8 cellular contexts compared by ENCODE assay signal in the genomic region with DNA sequence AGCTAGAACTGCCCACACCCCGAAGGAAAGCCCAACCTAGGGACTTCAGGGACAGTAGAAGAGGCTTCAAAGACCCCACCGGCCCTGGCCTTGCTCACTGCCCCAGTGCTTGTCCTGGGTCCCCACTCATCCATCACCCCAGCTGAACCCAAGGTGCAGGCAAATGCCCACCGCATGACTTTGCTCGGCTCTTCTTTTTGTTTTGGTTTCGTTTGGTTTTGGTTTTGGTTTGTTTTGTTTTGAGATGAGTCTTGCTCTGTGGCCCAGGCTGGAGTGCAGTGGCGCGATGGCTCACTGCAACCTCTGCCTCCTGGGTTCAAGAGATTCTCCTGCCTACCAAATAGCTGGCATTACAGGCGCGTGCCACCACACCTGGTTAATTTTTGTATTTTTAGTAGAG. TPM values are rescaled to one million over a fixed set of nuclear protein-coding genes. Genes with fewer than 3 reads are reported as not detected.
DNase-seq lines count a peak whose midpoint lies in the region; ATAC-seq and TF ChIP-seq lines count a peak whose summit lies in the region.

No MANE protein-coding gene starts in this region.

- peaks cover 23% of the 10 kb centered on the region for H3K4me1 ChIP-seq in ovary (ENCODE audit: insufficient read depth)

- no peak overlapping the region for H3K4me3 ChIP-seq in ovary

- no peak for TF ChIP-seq POLR2A in ovary (IDR thresholded peaks at IDR 0.05)

- H3K36me3 ChIP-seq in ovary = no peaks in the 10 kb centered on the region

- in situ Hi-C loops in ACHN (cut with HindIII; ENCODE audit: low pct_ligation_motif_present, low pct_unique_long_range_greater_than_20kb, low sequenced_read_pairs) = no loop called here

- H3K27me3 ChIP-seq in ovary = no peaks in the 10 kb centered on the region

- H3K9me3 ChIP-seq in ovary = no peaks in the 10 kb centered on the region

- no peak for TF ChIP-seq CTCF in ovary (IDR thresholded peaks at IDR 0.05)

- 53 to 77% (median 55%) methylated on average over 9 of the region's 9 CpGs for WGBS in ovary, 3 donors

- CTCF ChIA-PET in activated naive CD4-positive, alpha-beta T cell treated with anti-CD3 and anti-CD28 coated beads for 36 hours (lab: Charles Lee) = interaction anchor here (0.8 to 1.9 kb wide), 2 partner anchors 25 to 86 kb away, joined by 3 to 4 read pairs; no protein-coding TSS in a partner anchor

- peak overlapping the region; percentile 63 for H3K4me3 Mint-ChIP-seq in activated naive CD4-positive, alpha-beta T cell treated with anti-CD3 and anti-CD28 coated beads for 36 hours

- no peak overlapping the region for H3K27ac ChIP-seq in ovary

- no peaks in the 10 kb centered on the region for H3K27me3 Mint-ChIP-seq in activated naive CD4-positive, alpha-beta T cell treated with anti-CD3 and anti-CD28 coated beads for 36 hours (ENCODE audit: low read depth)

- peak; percentile 93 for ATAC-seq in HG03432 (IDR thresholded peaks at IDR 0.05; ENCODE audit: unreplicated experiment)

- peak overlapping the region; percentile 85 for H3K27ac Mint-ChIP-seq in activated naive CD4-positive, alpha-beta T cell treated with anti-CD3 and anti-CD28 coated beads for 36 hours

- intact Hi-C loops in activated naive CD4-positive, alpha-beta T cell treated with anti-CD3 and anti-CD28 coated beads for 36 hours (cut with micrococcal nuclease) = no loop called here
- intact Hi-C loops in ovary (cut with DNase I) = no loop called here

- DNase-seq in stimulated activated naive CD4-positive, alpha-beta T cell treated with Interleukin-2 at 50 U/mL for 16 hours (lab: John Stamatoyannopoulos, UW) = peak; percentile 53
- DNase-seq in stimulated activated naive CD4-positive, alpha-beta T cell (lab: John Stamatoyannopoulos, UW) = no peak
- DNase-seq in activated naive CD4-positive, alpha-beta T cell treated with anti-CD3 and anti-CD28 coated beads for 36 hours = peak; percentile 60
- DNase-seq in NCI-H2081 treated with DMSO at 0.1 percent for 48 hours (lab: John Stamatoyannopoulos, UW) (no peak), ovary (no peak), ACHN (no peak), NCI-H2029 treated with DMSO at 0.1 percent for 48 hours (lab: John Stamatoyannopoulos, UW) (no peak)

- no peaks in the 10 kb centered on the region for H3K9me3 Mint-ChIP-seq in activated naive CD4-positive, alpha-beta T cell treated with anti-CD3 and anti-CD28 coated beads for 36 hours

- H3K4me1 Mint-ChIP-seq in activated naive CD4-positive, alpha-beta T cell treated with anti-CD3 and anti-CD28 coated beads for 36 hours (ENCODE audit: low read depth) = peaks cover 23% of the 10 kb centered on the region

- no peak for TF ChIP-seq EP300 in ovary (IDR thresholded peaks at IDR 0.05)

- H3K36me3 Mint-ChIP-seq in activated naive CD4-positive, alpha-beta T cell treated with anti-CD3 and anti-CD28 coated beads for 36 hours (ENCODE audit: low read depth) = no peaks in the 10 kb centered on the region

RNA-seq across cellular contexts. Expression of a gene that starts 9.0 kb away (rescaled TPM):
- 10 to 100 TPM; 11.3 to 12.7 TPM for total RNA-seq in activated naive CD4-positive, alpha-beta T cell treated with anti-CD3 and anti-CD28 coated beads for 36 hours
- 10 to 100 TPM in 5 of 7 donors, 1 to 10 TPM in 2; 2.1 to 28.4 (median 13.2) TPM for total RNA-seq in ovary
- polyA plus RNA-seq in ovary = 1 to 10 TPM; 3.2 to 6.7 TPM

RNA-seq across cellular contexts. Expression of a gene that starts 49.9 kb away (rescaled TPM):
- total RNA-seq in activated naive CD4-positive, alpha-beta T cell treated with anti-CD3 and anti-CD28 coated beads for 36 hours = under 1 TPM; 0.15 to 0.31 TPM
- 1 to 10 TPM in 6 of 7 donors, under 1 TPM in 1; 0.48 to 3.8 (median 2.4) TPM for total RNA-seq in ovary
- 1 to 10 TPM in 1 of 2 donors, under 1 TPM in 1; 0.82 to 1.2 TPM for polyA plus RNA-seq in ovary

Comparison
In these comparisons a context has a peak if more than half of its experiments do, and no peak if none do; other contexts are left out.
1. DNase-seq: peak in stimulated activated naive CD4-positive, alpha-beta T cell treated with Interleukin-2 at 50 U/mL for 16 hours (single experiment) and activated naive CD4-positive, alpha-beta T cell treated with anti-CD3 and anti-CD28 coated beads for 36 hours (single experiment); none in stimulated activated naive CD4-positive, alpha-beta T cell (0 of 6), NCI-H2081 treated with DMSO at 0.1 percent for 48 hours (single experiment), ovary (0 of 5), ACHN (single experiment) and NCI-H2029 treated with DMSO at 0.1 percent for 48 hours (single experiment).